Comparison of ENCODE assay signal across 9 cellular contexts in genomic region chr16:55452996-55453395, GRCh38.
"Had no signal": no experiment of that assay in that cellular context is flagged by ENCODE, and none has a peak within 500 bp of the region (broad histone marks: within the 10 kb centered on the region; RNA-seq: fewer than 3 reads in every experiment).

No MANE protein-coding gene starts in this region.

- H3K9me3 ChIP-seq: HAP-1 had no signal

- FAIRE-seq: H54 had no signal

- H3K9ac ChIP-seq: GM23248 had no signal

- H3K9me3 Mint-ChIP-seq: HFFc6 had no signal

- H3K27ac Mint-ChIP-seq: GM23338, H9, HFFc6 had no signal

- H3K4me1 ChIP-seq: HAP-1 had no signal

- H3K4me1 Mint-ChIP-seq: GM23338 had no signal

- H3K4me3 Mint-ChIP-seq: GM23338, H9, HFFc6 had no signal

- H3K36me3 ChIP-seq: HAP-1 had no signal

- H3K4me2 ChIP-seq: GM23338 had no signal

- DNase-seq: GM23248, GOT3, H7, H9, HCEC 1CT, HFFc6 had no signal

- H3K4me3 ChIP-seq: GM23248, GM23338, HAP-1 had no signal

- H2AFZ ChIP-seq: GM23248, GM23338 had no signal

- H3K27ac ChIP-seq: GM23248 had no signal
